Comparison of ENCODE assay signal across 9 cellular contexts in genomic region chr15:69757186-69757585, GRCh38.
A peak's percentile ranks its signal among the peaks of the same experiment; 100 is the strongest.
DNase-seq lines count a peak whose midpoint lies in the region; ATAC-seq and TF ChIP-seq lines count a peak whose summit lies in the region.
"Had no signal": no experiment of that assay in that cellular context is flagged by ENCODE, and none has a peak within 500 bp of the region (broad histone marks: within the 10 kb centered on the region; RNA-seq: fewer than 3 reads in every experiment).

No MANE protein-coding gene starts in this region.

- H3K4me3 ChIP-seq in smooth muscle cell, result no peak overlapping the region

- peak overlapping the region; percentile 7 for H3K9ac ChIP-seq in smooth muscle cell (ENCODE audit: low read depth)

- no peaks in the 10 kb centered on the region for H4K20me1 ChIP-seq in smooth muscle cell (ENCODE audit: low read depth)

- peak; percentile 5 for DNase-seq in A172 (ENCODE audit: low spot score)
- DNase-seq in activated B cell treated with CpG ODN at 0.5 μM for 24 hours, result peak; percentile 40
- peak; percentile 76 for DNase-seq in activated naive CD4-positive, alpha-beta T cell treated with Interleukin-2 at 50 U/mL for 16 hours
- DNase-seq in smooth muscle cell (lab: John Stamatoyannopoulos, UW; ENCODE audit: unreplicated experiment), result no peak
- no peak for DNase-seq in DMS114 treated with DMSO at 0.1 percent for 48 hours (lab: John Stamatoyannopoulos, UW; ENCODE audit: unreplicated experiment)
- DNase-seq in SIG-M5 treated with dmso at 0.1 percent for 504 hours (lab: John Stamatoyannopoulos, UW; ENCODE audit: unreplicated experiment), result no peak
- DNase-seq in OCI-M1 (lab: John Stamatoyannopoulos, UW), result no peak
- DNase-seq: cortex of kidney had no signal

- no peaks in the 10 kb centered on the region for H3K9me3 ChIP-seq in smooth muscle cell (replicated peaks; ENCODE audit: low read depth)

- WGBS in smooth muscle cell (ENCODE audit: low lambda C conversion rate), result 56% methylated on average over 6 of the region's 6 CpGs

- no peaks in the 10 kb centered on the region for H3K79me2 ChIP-seq in smooth muscle cell (ENCODE audit: low read depth)

- H3K4me1 ChIP-seq in smooth muscle cell (ENCODE audit: low read depth), result peaks cover 14% of the 10 kb centered on the region

- CTCF ChIA-PET in activated B cell treated with CpG ODN at 0.5 μM for 24 hours (lab: Charles Lee), result interaction anchor here (1.0 to 2.2 kb wide), 2 partner anchors 216 to 729 kb away, joined by 3 to 6 read pairs; no protein-coding TSS in a partner anchor

- peak; percentile 11 for ATAC-seq in activated B cell treated with CpG ODN at 0.5 μM for 24 hours (ENCODE audit: low read depth)
- ATAC-seq in GM19397 (IDR thresholded peaks at IDR 0.05; ENCODE audit: unreplicated experiment), result no peak

- no peak overlapping the region for H2AFZ ChIP-seq in smooth muscle cell (ENCODE audit: low read depth)

- H3K4me2 ChIP-seq in smooth muscle cell, result peak overlapping the region; percentile 1

- H3K27ac Mint-ChIP-seq in activated B cell treated with CpG ODN at 0.5 μM for 24 hours, result peak overlapping the region; percentile 73

- POLR2A ChIA-PET in activated B cell treated with CpG ODN at 0.5 μM for 24 hours (lab: Charles Lee), result interaction anchor here (0.5 to 4.6 kb wide), 11 partner anchors 44 to 748 kb away, joined by 3 to 84 read pairs (median 6); partner anchors contain the start of gene TLE3

- peak overlapping the region; percentile 33 for H3K4me3 Mint-ChIP-seq in activated B cell treated with CpG ODN at 0.5 μM for 24 hours

- no peaks in the 10 kb centered on the region for H3K36me3 ChIP-seq in smooth muscle cell (ENCODE audit: low read depth)

- H3K27me3 Mint-ChIP-seq in activated B cell treated with CpG ODN at 0.5 μM for 24 hours, result no peaks in the 10 kb centered on the region

- peaks cover 86% of the 10 kb centered on the region for H3K4me1 Mint-ChIP-seq in activated B cell treated with CpG ODN at 0.5 μM for 24 hours

- intact Hi-C loops in activated B cell treated with CpG ODN at 0.5 μM for 24 hours (cut with micrococcal nuclease), result loop anchor here (5.0 kb wide), 1 partner anchor 510 kb away; no protein-coding TSS in a partner anchor

- H3K27ac ChIP-seq in smooth muscle cell (ENCODE audit: low read depth), result peak overlapping the region; percentile 97

- H3K27me3 ChIP-seq in smooth muscle cell (ENCODE audit: low read depth), result no peaks in the 10 kb centered on the region

- no peak for TF ChIP-seq CTCF in activated B cell treated with CpG ODN at 0.5 μM for 24 hours (IDR thresholded peaks at IDR 0.05)
- no peak for TF ChIP-seq CTCF in smooth muscle cell (IDR thresholded peaks at IDR 0.05; ENCODE audit: borderline replicate concordance, insufficient read depth, poor library complexity, severe bottlenecking)

- peaks cover 11% of the 10 kb centered on the region for H3K9me3 Mint-ChIP-seq in activated B cell treated with CpG ODN at 0.5 μM for 24 hours

- peaks cover 4% of the 10 kb centered on the region for H3K36me3 Mint-ChIP-seq in activated B cell treated with CpG ODN at 0.5 μM for 24 hours (ENCODE audit: low read depth)

- H3F3A ChIP-seq in smooth muscle cell (ENCODE audit: low read depth), result peaks cover 42% of the 10 kb centered on the region

Comparison
In these comparisons a context has a peak if more than half of its experiments do, and no peak if none do; other contexts are left out.
1. DNase-seq: peak in A172 (single experiment), activated B cell treated with CpG ODN at 0.5 μM for 24 hours (single experiment) and activated naive CD4-positive, alpha-beta T cell treated with Interleukin-2 at 50 U/mL for 16 hours (single experiment); none in smooth muscle cell (single experiment), DMS114 treated with DMSO at 0.1 percent for 48 hours (single experiment), SIG-M5 treated with dmso at 0.1 percent for 504 hours (single experiment) and OCI-M1 (single experiment).